Comparison of ENCODE assay signal across 3 cellular contexts in the genomic region with DNA sequence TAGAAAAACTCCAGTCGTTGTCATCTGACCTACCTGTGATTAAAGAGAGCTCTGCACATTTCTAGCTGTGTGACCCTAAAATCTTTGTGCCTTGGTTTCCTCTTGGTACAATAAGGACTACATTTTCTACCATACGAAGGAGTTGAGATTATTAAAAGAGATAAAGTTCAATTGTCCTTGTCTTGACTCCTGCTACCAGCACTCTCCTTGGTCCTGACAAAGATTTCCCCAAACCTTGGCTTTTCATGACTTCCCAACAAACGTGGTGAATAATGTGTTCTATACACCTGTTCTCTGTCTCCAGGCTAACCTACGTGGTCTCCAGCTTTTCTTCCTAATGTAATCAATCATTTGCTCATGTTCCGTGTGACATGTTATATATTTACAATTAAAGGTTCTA.
TF ChIP-seq lines count a peak whose summit lies in the region.

No MANE protein-coding gene starts in this region.

TF ChIP-seq in SK-N-SH, 30 proteins besides CTCF, POLR2A, EP300 and RAD21:
- TF ChIP-seq, protein P1, sequence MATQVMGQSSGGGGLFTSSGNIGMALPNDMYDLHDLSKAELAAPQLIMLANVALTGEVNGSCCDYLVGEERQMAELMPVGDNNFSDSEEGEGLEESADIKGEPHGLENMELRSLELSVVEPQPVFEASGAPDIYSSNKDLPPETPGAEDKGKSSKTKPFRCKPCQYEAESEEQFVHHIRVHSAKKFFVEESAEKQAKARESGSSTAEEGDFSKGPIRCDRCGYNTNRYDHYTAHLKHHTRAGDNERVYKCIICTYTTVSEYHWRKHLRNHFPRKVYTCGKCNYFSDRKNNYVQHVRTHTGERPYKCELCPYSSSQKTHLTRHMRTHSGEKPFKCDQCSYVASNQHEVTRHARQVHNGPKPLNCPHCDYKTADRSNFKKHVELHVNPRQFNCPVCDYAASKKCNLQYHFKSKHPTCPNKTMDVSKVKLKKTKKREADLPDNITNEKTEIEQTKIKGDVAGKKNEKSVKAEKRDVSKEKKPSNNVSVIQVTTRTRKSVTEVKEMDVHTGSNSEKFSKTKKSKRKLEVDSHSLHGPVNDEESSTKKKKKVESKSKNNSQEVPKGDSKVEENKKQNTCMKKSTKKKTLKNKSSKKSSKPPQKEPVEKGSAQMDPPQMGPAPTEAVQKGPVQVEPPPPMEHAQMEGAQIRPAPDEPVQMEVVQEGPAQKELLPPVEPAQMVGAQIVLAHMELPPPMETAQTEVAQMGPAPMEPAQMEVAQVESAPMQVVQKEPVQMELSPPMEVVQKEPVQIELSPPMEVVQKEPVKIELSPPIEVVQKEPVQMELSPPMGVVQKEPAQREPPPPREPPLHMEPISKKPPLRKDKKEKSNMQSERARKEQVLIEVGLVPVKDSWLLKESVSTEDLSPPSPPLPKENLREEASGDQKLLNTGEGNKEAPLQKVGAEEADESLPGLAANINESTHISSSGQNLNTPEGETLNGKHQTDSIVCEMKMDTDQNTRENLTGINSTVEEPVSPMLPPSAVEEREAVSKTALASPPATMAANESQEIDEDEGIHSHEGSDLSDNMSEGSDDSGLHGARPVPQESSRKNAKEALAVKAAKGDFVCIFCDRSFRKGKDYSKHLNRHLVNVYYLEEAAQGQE (IDR thresholded peaks at IDR 0.05; ENCODE audit: low read depth, low read length), result peak; percentile 92
- TF ChIP-seq SIN3A (IDR thresholded peaks at IDR 0.05; ENCODE audit: borderline replicate concordance, low read depth, low read length) (no peak), ELF1 (IDR thresholded peaks at IDR 0.05) (no peak)
TF ChIP-seq in SK-N-SH: peak in this region for 1.

TF ChIP-seq in SK-N-SH treated with all-trans-retinoic acid at 6 μM for 48 hours, 23 proteins besides CTCF, POLR2A, EP300 and RAD21 (continued from another document):
- TF ChIP-seq CSDC2 (CRISPR knock-in tag; IDR thresholded peaks at IDR 0.05) (no peak), ZFP30 (CRISPR knock-in tag; IDR thresholded peaks at IDR 0.05) (no peak), ZNF70 (CRISPR knock-in tag; IDR thresholded peaks at IDR 0.05) (no peak), BACH2 (CRISPR knock-in tag; IDR thresholded peaks at IDR 0.05; ENCODE audit: borderline replicate concordance) (no peak), ZFP3 (CRISPR knock-in tag; IDR thresholded peaks at IDR 0.05) (no peak), ZNF8 (CRISPR knock-in tag; IDR thresholded peaks at IDR 0.05) (no peak), SNAI2 (CRISPR knock-in tag; IDR thresholded peaks at IDR 0.05) (no peak), ESRRG (CRISPR knock-in tag; IDR thresholded peaks at IDR 0.05) (no peak), OSR1 (CRISPR knock-in tag; IDR thresholded peaks at IDR 0.05) (no peak), ISL1 (CRISPR knock-in tag; IDR thresholded peaks at IDR 0.05) (no peak), PPARA (CRISPR knock-in tag; IDR thresholded peaks at IDR 0.05; ENCODE audit: borderline replicate concordance) (no peak)
- TF ChIP-seq, protein P2, sequence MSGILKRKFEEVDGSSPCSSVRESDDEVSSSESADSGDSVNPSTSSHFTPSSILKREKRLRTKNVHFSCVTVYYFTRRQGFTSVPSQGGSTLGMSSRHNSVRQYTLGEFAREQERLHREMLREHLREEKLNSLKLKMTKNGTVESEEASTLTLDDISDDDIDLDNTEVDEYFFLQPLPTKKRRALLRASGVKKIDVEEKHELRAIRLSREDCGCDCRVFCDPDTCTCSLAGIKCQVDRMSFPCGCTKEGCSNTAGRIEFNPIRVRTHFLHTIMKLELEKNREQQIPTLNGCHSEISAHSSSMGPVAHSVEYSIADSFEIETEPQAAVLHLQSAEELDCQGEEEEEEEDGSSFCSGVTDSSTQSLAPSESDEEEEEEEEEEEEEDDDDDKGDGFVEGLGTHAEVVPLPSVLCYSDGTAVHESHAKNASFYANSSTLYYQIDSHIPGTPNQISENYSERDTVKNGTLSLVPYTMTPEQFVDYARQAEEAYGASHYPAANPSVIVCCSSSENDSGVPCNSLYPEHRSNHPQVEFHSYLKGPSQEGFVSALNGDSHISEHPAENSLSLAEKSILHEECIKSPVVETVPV (CRISPR knock-in tag; IDR thresholded peaks at IDR 0.05), result no peak
- TF ChIP-seq, protein P3, sequence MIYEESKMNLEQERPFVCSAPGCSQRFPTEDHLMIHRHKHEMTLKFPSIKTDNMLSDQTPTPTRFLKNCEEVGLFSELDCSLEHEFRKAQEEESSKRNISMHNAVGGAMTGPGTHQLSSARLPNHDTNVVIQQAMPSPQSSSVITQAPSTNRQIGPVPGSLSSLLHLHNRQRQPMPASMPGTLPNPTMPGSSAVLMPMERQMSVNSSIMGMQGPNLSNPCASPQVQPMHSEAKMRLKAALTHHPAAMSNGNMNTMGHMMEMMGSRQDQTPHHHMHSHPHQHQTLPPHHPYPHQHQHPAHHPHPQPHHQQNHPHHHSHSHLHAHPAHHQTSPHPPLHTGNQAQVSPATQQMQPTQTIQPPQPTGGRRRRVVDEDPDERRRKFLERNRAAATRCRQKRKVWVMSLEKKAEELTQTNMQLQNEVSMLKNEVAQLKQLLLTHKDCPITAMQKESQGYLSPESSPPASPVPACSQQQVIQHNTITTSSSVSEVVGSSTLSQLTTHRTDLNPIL (CRISPR knock-in tag; IDR thresholded peaks at IDR 0.05; ENCODE audit: low read depth), result no peak

TF ChIP-seq in Ishikawa, 13 proteins besides CTCF, POLR2A, EP300 and RAD21 (continued from another document):
- TF ChIP-seq, protein P1 (IDR thresholded peaks at IDR 0.05; ENCODE audit: low read depth), result peak; percentile 74
- TF ChIP-seq CREB1 (IDR thresholded peaks at IDR 0.05; ENCODE audit: low read depth) (no peak), TCF12 (IDR thresholded peaks at IDR 0.05; ENCODE audit: low read depth) (no peak), EGR1 (IDR thresholded peaks at IDR 0.05) (no peak), FOXM1 (IDR thresholded peaks at IDR 0.05; ENCODE audit: borderline replicate concordance, low read depth) (no peak), TAF1 (IDR thresholded peaks at IDR 0.05; ENCODE audit: low read depth) (no peak)
- TF ChIP-seq, protein P4, sequence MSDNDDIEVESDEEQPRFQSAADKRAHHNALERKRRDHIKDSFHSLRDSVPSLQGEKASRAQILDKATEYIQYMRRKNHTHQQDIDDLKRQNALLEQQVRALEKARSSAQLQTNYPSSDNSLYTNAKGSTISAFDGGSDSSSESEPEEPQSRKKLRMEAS (IDR thresholded peaks at IDR 0.05), result no peak
